In genomic region chr2:10242998-10243925, GRCh38 we compare ENCODE assay signal across 3 cellular contexts.
TF ChIP-seq lines count a peak whose summit lies in the region.

No MANE protein-coding gene starts in this region.

TF ChIP-seq in WTC11, 78 proteins besides CTCF, POLR2A, EP300 and RAD21 (continues in another document):
- TF ChIP-seq NFE2L1 (CRISPR knock-in tag; IDR thresholded peaks at IDR 0.05) (no peak), ZNF317 (CRISPR knock-in tag; IDR thresholded peaks at IDR 0.05; ENCODE audit: borderline replicate concordance, low read depth) (no peak), ERG (CRISPR knock-in tag; IDR thresholded peaks at IDR 0.05) (no peak), KAT7 (CRISPR knock-in tag; IDR thresholded peaks at IDR 0.05; ENCODE audit: borderline replicate concordance) (no peak), PRDM15 (CRISPR knock-in tag; IDR thresholded peaks at IDR 0.05) (no peak), ZNF121 (CRISPR knock-in tag; IDR thresholded peaks at IDR 0.05) (no peak)
- TF ChIP-seq, protein P1, sequence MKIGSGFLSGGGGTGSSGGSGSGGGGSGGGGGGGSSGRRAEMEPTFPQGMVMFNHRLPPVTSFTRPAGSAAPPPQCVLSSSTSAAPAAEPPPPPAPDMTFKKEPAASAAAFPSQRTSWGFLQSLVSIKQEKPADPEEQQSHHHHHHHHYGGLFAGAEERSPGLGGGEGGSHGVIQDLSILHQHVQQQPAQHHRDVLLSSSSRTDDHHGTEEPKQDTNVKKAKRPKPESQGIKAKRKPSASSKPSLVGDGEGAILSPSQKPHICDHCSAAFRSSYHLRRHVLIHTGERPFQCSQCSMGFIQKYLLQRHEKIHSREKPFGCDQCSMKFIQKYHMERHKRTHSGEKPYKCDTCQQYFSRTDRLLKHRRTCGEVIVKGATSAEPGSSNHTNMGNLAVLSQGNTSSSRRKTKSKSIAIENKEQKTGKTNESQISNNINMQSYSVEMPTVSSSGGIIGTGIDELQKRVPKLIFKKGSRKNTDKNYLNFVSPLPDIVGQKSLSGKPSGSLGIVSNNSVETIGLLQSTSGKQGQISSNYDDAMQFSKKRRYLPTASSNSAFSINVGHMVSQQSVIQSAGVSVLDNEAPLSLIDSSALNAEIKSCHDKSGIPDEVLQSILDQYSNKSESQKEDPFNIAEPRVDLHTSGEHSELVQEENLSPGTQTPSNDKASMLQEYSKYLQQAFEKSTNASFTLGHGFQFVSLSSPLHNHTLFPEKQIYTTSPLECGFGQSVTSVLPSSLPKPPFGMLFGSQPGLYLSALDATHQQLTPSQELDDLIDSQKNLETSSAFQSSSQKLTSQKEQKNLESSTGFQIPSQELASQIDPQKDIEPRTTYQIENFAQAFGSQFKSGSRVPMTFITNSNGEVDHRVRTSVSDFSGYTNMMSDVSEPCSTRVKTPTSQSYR (CRISPR knock-in tag; IDR thresholded peaks at IDR 0.05) = no peak

TF ChIP-seq in HepG2, 621 proteins besides CTCF, POLR2A, EP300 and RAD21:
- TF ChIP-seq MED13 (CRISPR knock-in tag; IDR thresholded peaks at IDR 0.05) (no peak), THYN1 (CRISPR knock-in tag; IDR thresholded peaks at IDR 0.05; ENCODE audit: borderline replicate concordance, low read depth) (no peak), TBX3 (IDR thresholded peaks at IDR 0.05; ENCODE audit: borderline replicate concordance) (no peak), NKX3-1 (CRISPR knock-in tag; IDR thresholded peaks at IDR 0.05) (no peak), ZMYM3 (CRISPR knock-in tag; IDR thresholded peaks at IDR 0.05) (peak; percentile 68), KLF11 (CRISPR knock-in tag; IDR thresholded peaks at IDR 0.05) (no peak), NFE2L1 (CRISPR knock-in tag; IDR thresholded peaks at IDR 0.05; ENCODE audit: borderline replicate concordance) (no peak), KAT2B (IDR thresholded peaks at IDR 0.05; ENCODE audit: borderline replicate concordance, low read depth, low read length) (no peak), MIXL1 (CRISPR knock-in tag; IDR thresholded peaks at IDR 0.05) (no peak), SNAPC5 (CRISPR knock-in tag; IDR thresholded peaks at IDR 0.05; ENCODE audit: borderline replicate concordance) (no peak), TERF1 (CRISPR knock-in tag; IDR thresholded peaks at IDR 0.05) (no peak), HDAC6 (IDR thresholded peaks at IDR 0.05; ENCODE audit: low read depth, low read length) (no peak), ZNF431 (CRISPR knock-in tag; IDR thresholded peaks at IDR 0.05; ENCODE audit: borderline replicate concordance, low read depth) (no peak), ZNF768 (CRISPR knock-in tag; IDR thresholded peaks at IDR 0.05) (peak; percentile 96), ARNT (IDR thresholded peaks at IDR 0.05) (no peak)
- TF ChIP-seq, protein P2, sequence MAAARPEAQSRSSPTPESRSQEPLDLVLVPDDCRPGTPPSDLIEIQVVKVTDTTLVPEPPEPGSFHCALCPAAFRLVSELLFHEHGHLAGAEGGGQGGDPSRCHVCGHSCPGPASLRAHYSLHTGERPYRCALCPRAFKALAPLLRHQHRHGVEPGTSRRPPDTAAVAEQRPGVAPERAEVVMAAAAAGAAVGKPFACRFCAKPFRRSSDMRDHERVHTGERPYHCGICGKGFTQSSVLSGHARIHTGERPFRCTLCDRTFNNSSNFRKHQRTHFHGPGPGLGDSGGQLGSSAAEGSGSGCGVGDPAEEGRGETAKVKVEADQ (CRISPR knock-in tag; IDR thresholded peaks at IDR 0.05; ENCODE audit: borderline replicate concordance) = no peak
- TF ChIP-seq, protein P3, sequence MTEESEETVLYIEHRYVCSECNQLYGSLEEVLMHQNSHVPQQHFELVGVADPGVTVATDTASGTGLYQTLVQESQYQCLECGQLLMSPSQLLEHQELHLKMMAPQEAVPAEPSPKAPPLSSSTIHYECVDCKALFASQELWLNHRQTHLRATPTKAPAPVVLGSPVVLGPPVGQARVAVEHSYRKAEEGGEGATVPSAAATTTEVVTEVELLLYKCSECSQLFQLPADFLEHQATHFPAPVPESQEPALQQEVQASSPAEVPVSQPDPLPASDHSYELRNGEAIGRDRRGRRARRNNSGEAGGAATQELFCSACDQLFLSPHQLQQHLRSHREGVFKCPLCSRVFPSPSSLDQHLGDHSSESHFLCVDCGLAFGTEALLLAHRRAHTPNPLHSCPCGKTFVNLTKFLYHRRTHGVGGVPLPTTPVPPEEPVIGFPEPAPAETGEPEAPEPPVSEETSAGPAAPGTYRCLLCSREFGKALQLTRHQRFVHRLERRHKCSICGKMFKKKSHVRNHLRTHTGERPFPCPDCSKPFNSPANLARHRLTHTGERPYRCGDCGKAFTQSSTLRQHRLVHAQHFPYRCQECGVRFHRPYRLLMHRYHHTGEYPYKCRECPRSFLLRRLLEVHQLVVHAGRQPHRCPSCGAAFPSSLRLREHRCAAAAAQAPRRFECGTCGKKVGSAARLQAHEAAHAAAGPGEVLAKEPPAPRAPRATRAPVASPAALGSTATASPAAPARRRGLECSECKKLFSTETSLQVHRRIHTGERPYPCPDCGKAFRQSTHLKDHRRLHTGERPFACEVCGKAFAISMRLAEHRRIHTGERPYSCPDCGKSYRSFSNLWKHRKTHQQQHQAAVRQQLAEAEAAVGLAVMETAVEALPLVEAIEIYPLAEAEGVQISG (CRISPR knock-in tag; IDR thresholded peaks at IDR 0.05) = no peak

TF ChIP-seq in GM23338, 12 proteins besides CTCF, POLR2A, EP300 and RAD21:
- TF ChIP-seq NANOG (IDR thresholded peaks at IDR 0.05; ENCODE audit: borderline replicate concordance) = no peak
- no peak for TF ChIP-seq ZNF462 (CRISPR knock-in tag; IDR thresholded peaks at IDR 0.05)
- no peak for TF ChIP-seq POLR2AphosphoS5 (IDR thresholded peaks at IDR 0.05; ENCODE audit: low read depth)
- TF ChIP-seq EZH2 (IDR thresholded peaks at IDR 0.05; ENCODE audit: low read depth, unreplicated experiment) = no peak
- TF ChIP-seq ZNF114 (CRISPR knock-in tag; IDR thresholded peaks at IDR 0.05) = no peak
- TF ChIP-seq ZNF331 (CRISPR knock-in tag; IDR thresholded peaks at IDR 0.05; ENCODE audit: low read depth) = no peak
- TF ChIP-seq STAT1 (IDR thresholded peaks at IDR 0.05; ENCODE audit: unreplicated experiment) = no peak
- no peak for TF ChIP-seq ETS1 (IDR thresholded peaks at IDR 0.05)
- TF ChIP-seq EZH2phosphoT487 (IDR thresholded peaks at IDR 0.05; ENCODE audit: unreplicated experiment) = no peak
- TF ChIP-seq JUNB (IDR thresholded peaks at IDR 0.05; ENCODE audit: unreplicated experiment) = no peak
- TF ChIP-seq, protein P4, sequence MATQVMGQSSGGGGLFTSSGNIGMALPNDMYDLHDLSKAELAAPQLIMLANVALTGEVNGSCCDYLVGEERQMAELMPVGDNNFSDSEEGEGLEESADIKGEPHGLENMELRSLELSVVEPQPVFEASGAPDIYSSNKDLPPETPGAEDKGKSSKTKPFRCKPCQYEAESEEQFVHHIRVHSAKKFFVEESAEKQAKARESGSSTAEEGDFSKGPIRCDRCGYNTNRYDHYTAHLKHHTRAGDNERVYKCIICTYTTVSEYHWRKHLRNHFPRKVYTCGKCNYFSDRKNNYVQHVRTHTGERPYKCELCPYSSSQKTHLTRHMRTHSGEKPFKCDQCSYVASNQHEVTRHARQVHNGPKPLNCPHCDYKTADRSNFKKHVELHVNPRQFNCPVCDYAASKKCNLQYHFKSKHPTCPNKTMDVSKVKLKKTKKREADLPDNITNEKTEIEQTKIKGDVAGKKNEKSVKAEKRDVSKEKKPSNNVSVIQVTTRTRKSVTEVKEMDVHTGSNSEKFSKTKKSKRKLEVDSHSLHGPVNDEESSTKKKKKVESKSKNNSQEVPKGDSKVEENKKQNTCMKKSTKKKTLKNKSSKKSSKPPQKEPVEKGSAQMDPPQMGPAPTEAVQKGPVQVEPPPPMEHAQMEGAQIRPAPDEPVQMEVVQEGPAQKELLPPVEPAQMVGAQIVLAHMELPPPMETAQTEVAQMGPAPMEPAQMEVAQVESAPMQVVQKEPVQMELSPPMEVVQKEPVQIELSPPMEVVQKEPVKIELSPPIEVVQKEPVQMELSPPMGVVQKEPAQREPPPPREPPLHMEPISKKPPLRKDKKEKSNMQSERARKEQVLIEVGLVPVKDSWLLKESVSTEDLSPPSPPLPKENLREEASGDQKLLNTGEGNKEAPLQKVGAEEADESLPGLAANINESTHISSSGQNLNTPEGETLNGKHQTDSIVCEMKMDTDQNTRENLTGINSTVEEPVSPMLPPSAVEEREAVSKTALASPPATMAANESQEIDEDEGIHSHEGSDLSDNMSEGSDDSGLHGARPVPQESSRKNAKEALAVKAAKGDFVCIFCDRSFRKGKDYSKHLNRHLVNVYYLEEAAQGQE (IDR thresholded peaks at IDR 0.05; ENCODE audit: unreplicated experiment) = no peak
- no peak for TF ChIP-seq CREB1 (CRISPR knock-in tag; IDR thresholded peaks at IDR 0.05; ENCODE audit: low read depth)
